1 cellular context compared by ENCODE assay signal in the genomic region with DNA sequence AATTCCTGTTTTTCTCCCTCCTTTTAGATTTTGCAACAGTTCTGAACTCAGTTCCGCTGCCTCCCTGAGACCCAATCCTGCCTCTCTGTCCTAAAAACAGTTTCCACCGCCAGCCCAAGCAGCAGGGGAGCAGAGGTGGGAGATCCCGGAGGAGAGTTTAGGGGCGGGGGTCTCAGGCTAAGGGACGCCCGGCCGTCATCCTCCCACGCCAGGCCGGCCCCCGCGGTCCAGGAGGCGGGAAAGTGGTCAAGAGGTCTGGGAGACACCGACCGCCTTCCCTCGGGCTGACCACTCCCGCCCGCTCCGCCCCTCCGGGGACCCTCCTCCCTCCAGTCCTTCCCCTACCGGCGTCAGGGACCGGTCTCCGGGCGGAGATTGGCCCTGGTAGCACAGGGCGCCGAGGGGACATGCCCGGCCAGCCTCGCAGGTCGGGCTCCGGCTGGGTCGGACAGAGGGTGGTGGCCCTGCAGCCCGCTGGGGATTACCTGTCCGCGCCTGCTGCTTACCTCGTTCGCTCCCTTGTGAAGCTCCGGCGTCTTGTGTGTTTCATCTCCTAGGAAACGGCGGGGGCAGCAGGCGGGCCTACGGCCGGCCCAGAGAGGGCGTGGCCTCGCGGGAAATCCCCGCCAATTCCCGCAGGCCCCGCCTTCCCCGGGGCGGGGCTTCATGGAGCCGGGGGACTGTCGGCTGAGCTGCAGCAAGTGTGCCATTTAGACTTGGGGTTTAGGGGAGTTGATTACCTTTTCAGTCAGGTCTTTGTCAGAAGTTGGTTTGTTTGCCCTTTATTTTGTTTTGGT.
TF ChIP-seq lines count a peak whose summit lies in the region.

Gene MAK (minus strand): TSS at position 543 of the 797 bp plus-strand sequence. CDS start 7,891 bp downstream, outside the sequence.

TF ChIP-seq in neural cell, 6 proteins besides CTCF, POLR2A, EP300 and RAD21 (continued from another document):
- TF ChIP-seq, protein P1, sequence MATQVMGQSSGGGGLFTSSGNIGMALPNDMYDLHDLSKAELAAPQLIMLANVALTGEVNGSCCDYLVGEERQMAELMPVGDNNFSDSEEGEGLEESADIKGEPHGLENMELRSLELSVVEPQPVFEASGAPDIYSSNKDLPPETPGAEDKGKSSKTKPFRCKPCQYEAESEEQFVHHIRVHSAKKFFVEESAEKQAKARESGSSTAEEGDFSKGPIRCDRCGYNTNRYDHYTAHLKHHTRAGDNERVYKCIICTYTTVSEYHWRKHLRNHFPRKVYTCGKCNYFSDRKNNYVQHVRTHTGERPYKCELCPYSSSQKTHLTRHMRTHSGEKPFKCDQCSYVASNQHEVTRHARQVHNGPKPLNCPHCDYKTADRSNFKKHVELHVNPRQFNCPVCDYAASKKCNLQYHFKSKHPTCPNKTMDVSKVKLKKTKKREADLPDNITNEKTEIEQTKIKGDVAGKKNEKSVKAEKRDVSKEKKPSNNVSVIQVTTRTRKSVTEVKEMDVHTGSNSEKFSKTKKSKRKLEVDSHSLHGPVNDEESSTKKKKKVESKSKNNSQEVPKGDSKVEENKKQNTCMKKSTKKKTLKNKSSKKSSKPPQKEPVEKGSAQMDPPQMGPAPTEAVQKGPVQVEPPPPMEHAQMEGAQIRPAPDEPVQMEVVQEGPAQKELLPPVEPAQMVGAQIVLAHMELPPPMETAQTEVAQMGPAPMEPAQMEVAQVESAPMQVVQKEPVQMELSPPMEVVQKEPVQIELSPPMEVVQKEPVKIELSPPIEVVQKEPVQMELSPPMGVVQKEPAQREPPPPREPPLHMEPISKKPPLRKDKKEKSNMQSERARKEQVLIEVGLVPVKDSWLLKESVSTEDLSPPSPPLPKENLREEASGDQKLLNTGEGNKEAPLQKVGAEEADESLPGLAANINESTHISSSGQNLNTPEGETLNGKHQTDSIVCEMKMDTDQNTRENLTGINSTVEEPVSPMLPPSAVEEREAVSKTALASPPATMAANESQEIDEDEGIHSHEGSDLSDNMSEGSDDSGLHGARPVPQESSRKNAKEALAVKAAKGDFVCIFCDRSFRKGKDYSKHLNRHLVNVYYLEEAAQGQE (IDR thresholded peaks at IDR 0.05; ENCODE audit: borderline replicate concordance) = no peak
- peak; percentile 38 for TF ChIP-seq POLR2AphosphoS5 (IDR thresholded peaks at IDR 0.05)
